Comparison of ENCODE assay signal across 23 cellular contexts in the genomic region with DNA sequence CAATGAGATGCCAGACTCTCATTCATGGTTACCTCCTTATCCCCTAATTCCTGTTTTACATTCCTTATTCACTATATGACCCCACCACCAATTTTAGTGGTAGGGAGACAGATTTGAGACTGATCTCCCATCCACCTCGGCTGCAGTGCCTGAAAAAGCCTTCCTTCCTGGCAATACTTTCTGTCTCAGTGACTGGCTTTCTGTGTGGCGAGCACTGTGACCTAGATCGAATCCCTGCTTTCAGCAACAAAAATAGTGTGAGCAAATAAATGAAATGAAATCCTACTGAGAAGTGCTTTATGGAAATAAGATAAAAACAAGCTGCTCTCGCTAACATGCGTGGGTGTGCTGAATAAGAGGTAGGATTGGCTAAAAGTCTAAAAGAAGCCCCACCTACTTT.
DNase-seq lines count a peak whose midpoint lies in the region; ATAC-seq, FAIRE-seq and TF ChIP-seq lines count a peak whose summit lies in the region.
"Had no signal": no experiment of that assay in that cellular context is flagged by ENCODE, and none has a peak within 500 bp of the region (broad histone marks: within the 10 kb centered on the region; RNA-seq: fewer than 3 reads in every experiment).

No MANE protein-coding gene starts in this region.

- H3K4me1 Mint-ChIP-seq in astrocyte (ENCODE audit: low read depth, unreplicated experiment), result no peaks in the 10 kb centered on the region
- H3K4me1 Mint-ChIP-seq in stimulated activated effector memory CD8-positive, alpha-beta T cell treated with anti-CD3 and anti-CD28 coated beads, Interleukin-12 subunit alpha, Interleukin-12 subunit beta, amount 100 ng/mL, for 72 hours, result no peaks in the 10 kb centered on the region
- H3K4me1 Mint-ChIP-seq: CD4-positive, alpha-beta memory T cell had no signal

- H3K79me2 ChIP-seq in ACC112 (ENCODE audit: control insufficient read depth, insufficient read depth, low read length, unreplicated experiment) (no peaks in the 10 kb centered on the region), astrocyte (ENCODE audit: insufficient read depth, low read length) (no peaks in the 10 kb centered on the region)

- ATAC-seq in stimulated activated effector memory CD8-positive, alpha-beta T cell treated with anti-CD3 and anti-CD28 coated beads, Interleukin-12 subunit alpha, Interleukin-12 subunit beta, amount 100 ng/mL, for 72 hours, result no peak
- no peak for ATAC-seq in HG02759 (IDR thresholded peaks at IDR 0.05; ENCODE audit: unreplicated experiment)

- WGBS in suprapubic skin, result 85% methylated on average over 5 of the region's 5 CpGs

- no peaks in the 10 kb centered on the region for H3K27me3 Mint-ChIP-seq in astrocyte (ENCODE audit: low read depth, unreplicated experiment)
- H3K27me3 Mint-ChIP-seq: CD4-positive, alpha-beta memory T cell; IgD-negative memory B cell had no signal

- peaks cover 24% of the 10 kb centered on the region for H3K27me3 ChIP-seq in ACC112 (ENCODE audit: insufficient read depth, low read length)
- H3K27me3 ChIP-seq in astrocyte (ENCODE audit: insufficient read depth, low read length), result no peaks in the 10 kb centered on the region
- no peaks in the 10 kb centered on the region for H3K27me3 ChIP-seq in suprapubic skin
- H3K27me3 ChIP-seq: BLaER1, Peyer's patch had no signal

- no peaks in the 10 kb centered on the region for H3K36me3 ChIP-seq in ACC112 (ENCODE audit: insufficient read depth, low read length)
- H3K36me3 ChIP-seq in astrocyte (ENCODE audit: insufficient read depth, low read length), result no peaks in the 10 kb centered on the region
- H3K36me3 ChIP-seq in suprapubic skin, result no peaks in the 10 kb centered on the region
- H3K36me3 ChIP-seq: BLaER1, Peyer's patch had no signal

- TF ChIP-seq EP300 in suprapubic skin (IDR thresholded peaks at IDR 0.05), result no peak

- H3K9me3 ChIP-seq in astrocyte (ENCODE audit: insufficient read depth, low read depth, low read length) (no peaks in the 10 kb centered on the region), suprapubic skin (no peaks in the 10 kb centered on the region)
- H3K9me3 ChIP-seq: BLaER1, Peyer's patch had no signal

- no peaks in the 10 kb centered on the region for H3K36me3 Mint-ChIP-seq in astrocyte (ENCODE audit: low read depth, unreplicated experiment)
- no peaks in the 10 kb centered on the region for H3K36me3 Mint-ChIP-seq in stimulated activated effector memory CD8-positive, alpha-beta T cell treated with anti-CD3 and anti-CD28 coated beads, Interleukin-12 subunit alpha, Interleukin-12 subunit beta, amount 100 ng/mL, for 72 hours
- H3K36me3 Mint-ChIP-seq: CD4-positive, alpha-beta memory T cell; IgD-negative memory B cell had no signal

- H3K4me3 ChIP-seq in ACC112 (ENCODE audit: low read depth, low read length), result peak overlapping the region; percentile 59
- no peak overlapping the region for H3K4me3 ChIP-seq in astrocyte (ENCODE audit: insufficient read depth, low read depth, low read length)
- no peak overlapping the region for H3K4me3 ChIP-seq in fibroblast of mammary gland (ENCODE audit: control insufficient read depth, low read depth, low read length)
- no peak overlapping the region for H3K4me3 ChIP-seq in suprapubic skin
- H3K4me3 ChIP-seq: BLaER1, Peyer's patch had no signal

- H3K4me2 ChIP-seq in astrocyte (ENCODE audit: low read length), result no peak overlapping the region
- H3K4me2 ChIP-seq: BLaER1 had no signal

- TF ChIP-seq CTCF in astrocyte (IDR thresholded peaks at IDR 0.05; ENCODE audit: insufficient read depth, low read depth, low read length), result no peak
- no peak for TF ChIP-seq CTCF in fibroblast of mammary gland (conservative IDR thresholded peaks at IDR 0.05; ENCODE audit: control insufficient read depth, insufficient read depth, low read depth, low read length)
- no peak for TF ChIP-seq CTCF in suprapubic skin (IDR thresholded peaks at IDR 0.05)

- no peak overlapping the region for H3K9ac ChIP-seq in astrocyte (ENCODE audit: low read length)
- H3K9ac ChIP-seq: BLaER1 had no signal

- H3K27ac ChIP-seq in ACC112 (ENCODE audit: low read depth, low read length) (no peak overlapping the region), astrocyte (ENCODE audit: low read depth, low read length) (no peak overlapping the region), suprapubic skin (no peak overlapping the region)
- H3K27ac ChIP-seq: BLaER1, HL-60, Peyer's patch had no signal

- H3K4me1 ChIP-seq in ACC112 (ENCODE audit: control insufficient read depth, insufficient read depth, low read length, unreplicated experiment) (no peaks in the 10 kb centered on the region), astrocyte (ENCODE audit: insufficient read depth, low read length) (no peaks in the 10 kb centered on the region), suprapubic skin (no peaks in the 10 kb centered on the region)
- H3K4me1 ChIP-seq: BLaER1, Peyer's patch had no signal

- no peak overlapping the region for H3K4me3 Mint-ChIP-seq in astrocyte (ENCODE audit: unreplicated experiment)
- no peak overlapping the region for H3K4me3 Mint-ChIP-seq in stimulated activated effector memory CD8-positive, alpha-beta T cell treated with anti-CD3 and anti-CD28 coated beads, Interleukin-12 subunit alpha, Interleukin-12 subunit beta, amount 100 ng/mL, for 72 hours
- H3K4me3 Mint-ChIP-seq: CD4-positive, alpha-beta memory T cell; HFFc6 had no signal

- no peak for TF ChIP-seq POLR2A in suprapubic skin (IDR thresholded peaks at IDR 0.05)

- no peaks in the 10 kb centered on the region for H3K9me3 Mint-ChIP-seq in astrocyte (ENCODE audit: unreplicated experiment)
- peaks cover 10% of the 10 kb centered on the region for H3K9me3 Mint-ChIP-seq in stimulated activated effector memory CD8-positive, alpha-beta T cell treated with anti-CD3 and anti-CD28 coated beads, Interleukin-12 subunit alpha, Interleukin-12 subunit beta, amount 100 ng/mL, for 72 hours

- H4K20me1 ChIP-seq in astrocyte (ENCODE audit: insufficient read depth, low read length), result no peaks in the 10 kb centered on the region
- H4K20me1 ChIP-seq: BLaER1 had no signal

- FAIRE-seq in HTR-8/SVneo (lab: Jason Lieb, UNC), result peak; percentile 44
- FAIRE-seq in astrocyte (lab: Jason Lieb, UNC), result no peak

- H2AFZ ChIP-seq in ACC112 (ENCODE audit: low read length, unreplicated experiment) (no peak overlapping the region), astrocyte (ENCODE audit: low read depth, low read length) (peak overlapping the region; percentile 23)

- DNase-seq in HTR-8/SVneo (ENCODE audit: insufficient read length, low spot score) (no peak), astrocyte (ENCODE audit: low read depth) (no peak), fibroblast of mammary gland (ENCODE audit: low read depth) (peak; percentile 1), suprapubic skin (ENCODE audit: low spot score in 2 of 2) (no peak), GF-D8 (lab: John Stamatoyannopoulos, UW) (no peak)
- DNase-seq in stimulated activated effector memory CD8-positive, alpha-beta T cell treated with anti-CD3 and anti-CD28 coated beads, Interleukin-12 subunit alpha, Interleukin-12 subunit beta, amount 100 ng/mL, for 72 hours (ENCODE audit: low spot score in 2 of 2), result no peak
- DNase-seq: 8988T; CD4-positive, alpha-beta memory T cell; DMS79; H7; HFFc6; Karpas-422; NCI-H1048; NCI-H1436; NCI-H1930; NCI-H226; NCI-H524; Peyer's patch had no signal

- H3K27ac Mint-ChIP-seq in astrocyte (ENCODE audit: unreplicated experiment), result no peak overlapping the region
- H3K27ac Mint-ChIP-seq in stimulated activated effector memory CD8-positive, alpha-beta T cell treated with anti-CD3 and anti-CD28 coated beads, Interleukin-12 subunit alpha, Interleukin-12 subunit beta, amount 100 ng/mL, for 72 hours, result no peak overlapping the region
- H3K27ac Mint-ChIP-seq: HFFc6, IgD-negative memory B cell had no signal
